1 cellular context compared by ENCODE assay signal in genomic region chr1:156766288-156767100, GRCh38.
TF ChIP-seq lines count a peak whose summit lies in the region.

No MANE protein-coding gene starts in this region.

TF ChIP-seq in GM12878, 131 proteins besides CTCF, POLR2A, EP300 and RAD21:
- TF ChIP-seq PBX3 (IDR thresholded peaks at IDR 0.05; ENCODE audit: insufficient replicate concordance, low read depth, low read length) = no peak
- peak; percentile 9; the same call in 1 of the 3 replicates for TF ChIP-seq POU2F2 (IDR thresholded peaks at IDR 0.05; ENCODE audit: borderline replicate concordance, low read depth, low read length)
- TF ChIP-seq CHD2 (IDR thresholded peaks at IDR 0.05; ENCODE audit: borderline replicate concordance, low read depth, low read length) = no peak
- TF ChIP-seq ZBTB33 (IDR thresholded peaks at IDR 0.05) = no peak
- TF ChIP-seq POLR2AphosphoS5 (IDR thresholded peaks at IDR 0.05; ENCODE audit: low read length) = 0 out of 2 replicates have a peak, but pooled peaks have one; percentile 57
